Comparison of ENCODE assay signal across 8 cellular contexts in the genomic region with DNA sequence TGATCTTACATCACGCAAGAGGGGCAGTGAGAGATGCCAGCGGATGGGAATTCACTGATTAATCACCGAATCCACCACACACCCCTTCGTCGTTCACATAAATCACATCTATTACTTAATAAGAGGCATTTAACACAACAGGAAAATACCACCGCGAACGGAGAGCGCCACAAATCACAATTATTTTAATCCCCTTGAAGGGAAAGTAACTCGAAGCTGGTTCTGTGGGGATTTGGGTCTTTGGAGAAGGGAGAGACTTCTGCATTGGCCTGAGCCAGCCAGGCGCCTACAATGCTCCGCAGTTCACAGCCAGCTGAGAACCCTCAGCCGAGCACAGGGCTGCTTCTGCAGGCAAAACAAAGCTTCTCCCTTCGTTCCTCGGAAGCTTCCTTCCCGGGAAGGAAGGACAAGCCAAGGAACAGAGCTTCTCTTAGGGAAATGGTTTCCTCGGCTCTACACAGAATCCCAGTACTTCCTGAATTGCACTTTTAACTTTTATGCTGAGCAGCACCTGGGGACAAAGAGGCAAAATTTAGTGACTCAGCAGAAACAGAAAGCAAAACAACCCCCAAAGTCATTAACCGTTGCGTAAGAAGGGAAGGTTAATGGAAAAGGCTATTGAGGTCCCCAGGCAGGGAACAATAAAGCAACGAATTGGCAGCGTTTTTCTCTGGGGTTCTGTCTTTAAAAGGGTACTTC. TPM values are rescaled to one million over a fixed set of nuclear protein-coding genes. Genes with fewer than 3 reads are reported as not detected.
A peak's percentile ranks its signal among the peaks of the same experiment; 100 is the strongest.
DNase-seq lines count a peak whose midpoint lies in the region; ATAC-seq and TF ChIP-seq lines count a peak whose summit lies in the region.

Gene LRP1B (minus strand): TSS at position 1 of the 699 bp plus-strand sequence. CDS start 287 bp downstream, outside the sequence.

- no peaks in the 10 kb centered on the region for H3K36me3 Mint-ChIP-seq in activated T-helper 17 cell treated with anti-CD3 and anti-CD28 coated beads, Interleukin-2, amount 50 U/mL, for 72 hours (ENCODE audit: low read depth)
- no peaks in the 10 kb centered on the region for H3K36me3 Mint-ChIP-seq in CD8-positive, alpha-beta memory T cell

- H3K4me1 ChIP-seq in ES-I3 (ENCODE audit: insufficient read depth, low read length) (no peaks in the 10 kb centered on the region; the same call in 1 of the 2 replicates), liver (ENCODE audit: control insufficient read depth in 4 of 4, insufficient read depth in 4 of 4, low read length in 3 of 4) (peaks cover 0 to 17% (median 12%) of the 10 kb centered on the region in 4 donors), testis (no peaks in the 10 kb centered on the region)
- no peaks in the 10 kb centered on the region for H3K4me1 ChIP-seq in CD8-positive, alpha-beta memory T cell (ENCODE audit: insufficient read depth, low read length)

- 1% methylated on average over 21 of the region's 21 CpGs for WGBS in liver
- WGBS in testis, 2 donors, result 1% methylated on average over 21 of the region's 21 CpGs

- H3K27me3 Mint-ChIP-seq in activated T-helper 17 cell treated with anti-CD3 and anti-CD28 coated beads, Interleukin-2, amount 50 U/mL, for 72 hours, result peaks cover 15% of the 10 kb centered on the region
- peaks cover 5 to 6% of the 10 kb centered on the region in 2 donors for H3K27me3 Mint-ChIP-seq in CD8-positive, alpha-beta memory T cell

- TF ChIP-seq CTCF in liver (IDR thresholded peaks at IDR 0.05; ENCODE audit: low read depth, low read length, missing input control) (no peak), testis (IDR thresholded peaks at IDR 0.05) (no peak)

- H3K4me3 Mint-ChIP-seq in activated T-helper 17 cell treated with anti-CD3 and anti-CD28 coated beads, Interleukin-2, amount 50 U/mL, for 72 hours, result no peak within 1 kb of the TSS
- H3K4me3 Mint-ChIP-seq in CD8-positive, alpha-beta memory T cell, result peak within 1 kb of the TSS in 3 of 7 donors; percentile 35 to 72 (median 37)

- H3K36me3 ChIP-seq in ES-I3 (ENCODE audit: insufficient read depth, low read length) (no peaks in the 10 kb centered on the region), liver (ENCODE audit: control insufficient read depth in 4 of 4, insufficient read depth in 3 of 4, low read depth in 1 of 4, low read length in 3 of 4) (no peaks in the 10 kb centered on the region), testis (ENCODE audit: low read depth, missing control alignments) (no peaks in the 10 kb centered on the region)
- H3K36me3 ChIP-seq in CD8-positive, alpha-beta memory T cell (ENCODE audit: insufficient read depth, low read length), result no peaks in the 10 kb centered on the region

- CTCF ChIA-PET in CD8-positive, alpha-beta memory T cell (lab: Charles Lee), result no interaction called here

- peak in 1 of 2 donors; percentile 21 for TF ChIP-seq RAD21 in liver (IDR thresholded peaks at IDR 0.05)

- DNase-seq in NCI-H446 treated with DMSO at 0.1 percent for 48 hours (lab: John Stamatoyannopoulos, UW), result peak; percentile 85
- DNase-seq in dedifferentiated amniotic fluid mesenchymal stem cell (ENCODE audit: extremely low spot score), result peak; percentile 31
- peak; percentile 31 for DNase-seq in testis
- DNase-seq in CD8-positive, alpha-beta memory T cell, result no peak

- intact Hi-C loops in testis (cut with DNase I; ENCODE audit: low total_unique reads), result no loop called here

- no peaks in the 10 kb centered on the region for H3K27me3 ChIP-seq in liver (ENCODE audit: control insufficient read depth in 4 of 4, insufficient read depth in 4 of 4, low read length in 3 of 4)
- no peaks in the 10 kb centered on the region for H3K27me3 ChIP-seq in testis
- no peaks in the 10 kb centered on the region for H3K27me3 ChIP-seq in CD8-positive, alpha-beta memory T cell (ENCODE audit: insufficient read depth, low read length, poor library complexity, severe bottlenecking)

- H3K9ac ChIP-seq in ES-I3 (ENCODE audit: low read depth, low read length) (peak within 1 kb of the TSS; percentile 82), liver (ENCODE audit: low read depth in 1 of 2, low read length in 2 of 2) (peak within 1 kb of the TSS in 1 of 2 donors; percentile 67)

- H3K9me3 Mint-ChIP-seq in activated T-helper 17 cell treated with anti-CD3 and anti-CD28 coated beads, Interleukin-2, amount 50 U/mL, for 72 hours, result peaks cover 11% of the 10 kb centered on the region
- H3K9me3 Mint-ChIP-seq in CD8-positive, alpha-beta memory T cell, result peaks cover 2 to 14% (median 5%) of the 10 kb centered on the region in 5 donors

- no peak for TF ChIP-seq POLR2A in testis (IDR thresholded peaks at IDR 0.05)

- H3K4me1 Mint-ChIP-seq in activated T-helper 17 cell treated with anti-CD3 and anti-CD28 coated beads, Interleukin-2, amount 50 U/mL, for 72 hours, result no peaks in the 10 kb centered on the region
- H3K4me1 Mint-ChIP-seq in CD8-positive, alpha-beta memory T cell, result no peaks in the 10 kb centered on the region

- H3K27ac Mint-ChIP-seq in activated T-helper 17 cell treated with anti-CD3 and anti-CD28 coated beads, Interleukin-2, amount 50 U/mL, for 72 hours, result no peak within 1 kb of the TSS
- H3K27ac Mint-ChIP-seq in CD8-positive, alpha-beta memory T cell, result no peak within 1 kb of the TSS

- peak within 1 kb of the TSS; percentile 15 to 57 for H3K27ac ChIP-seq in liver (ENCODE audit: low read depth in 1 of 2, low read length in 2 of 2)
- no peak within 1 kb of the TSS for H3K27ac ChIP-seq in testis
- H3K27ac ChIP-seq in CD8-positive, alpha-beta memory T cell (ENCODE audit: low read depth, low read length), result no peak within 1 kb of the TSS

- ATAC-seq in GM21526 (IDR thresholded peaks at IDR 0.05; ENCODE audit: low FRiP score, unreplicated experiment), result peak; percentile 46
- no peak for ATAC-seq in activated T-helper 17 cell treated with anti-CD3 and anti-CD28 coated beads, Interleukin-2, amount 50 U/mL, for 72 hours (replicated peaks)

- H3K9me3 ChIP-seq in ES-I3 (ENCODE audit: control insufficient read depth, insufficient read depth, low read length) (no peaks in the 10 kb centered on the region), liver (ENCODE audit: control insufficient read depth in 4 of 4, low read length in 3 of 4) (no peaks in the 10 kb centered on the region), testis (no peaks in the 10 kb centered on the region)
- H3K9me3 ChIP-seq in CD8-positive, alpha-beta memory T cell (ENCODE audit: low read length), result no peaks in the 10 kb centered on the region

- H3K4me3 ChIP-seq in liver (ENCODE audit: low read depth in 1 of 3, low read length in 3 of 3), result peak within 1 kb of the TSS; percentile 58 to 87 (median 60)
- H3K4me3 ChIP-seq in testis, result peak within 1 kb of the TSS; percentile 42 to 46
- H3K4me3 ChIP-seq in CD8-positive, alpha-beta memory T cell (ENCODE audit: low read length), result no peak within 1 kb of the TSS

- POLR2A ChIA-PET in CD8-positive, alpha-beta memory T cell (lab: Charles Lee), result no interaction called here

TF ChIP-seq in liver, 16 proteins besides CTCF, POLR2A, EP300 and RAD21 (continues in another document):
- no peak for TF ChIP-seq ZBTB33 (IDR thresholded peaks at IDR 0.05)
- TF ChIP-seq YY1 (IDR thresholded peaks at IDR 0.05), result peak; percentile 48
- TF ChIP-seq NR2F2 (IDR thresholded peaks at IDR 0.05), result no peak
- peak; percentile 54 for TF ChIP-seq FOXA2 (IDR thresholded peaks at IDR 0.05)
- TF ChIP-seq HNF4G (IDR thresholded peaks at IDR 0.05), result no peak
- no peak for TF ChIP-seq EGR1 (IDR thresholded peaks at IDR 0.05; ENCODE audit: low read depth in 2 of 2)
- no peak for TF ChIP-seq ATF3 (IDR thresholded peaks at IDR 0.05)

RNA-seq across cellular contexts. Expression of gene LRP1B, which starts in this region (rescaled TPM):
- total RNA-seq in liver (under 1 TPM; 0.08 to 0.84 TPM), testis (1 to 10 TPM in 1 of 2 donors, under 1 TPM in 1; 0.79 to 1.9 TPM)
- polyA plus RNA-seq in liver (under 1 TPM; 0.01 to 0.25 TPM), testis (ENCODE audit: insufficient read depth, low read depth, low replicate concordance) (0.84 TPM)
- total RNA-seq in activated T-helper 17 cell treated with anti-CD3 and anti-CD28 coated beads, Interleukin-2, amount 50 U/mL, for 72 hours, result not detected
- not detected for total RNA-seq in CD8-positive, alpha-beta memory T cell
- polyA plus RNA-seq in CD8-positive, alpha-beta memory T cell, result not detected

Comparison
In these comparisons a context has a peak if more than half of its experiments do, and no peak if none do; other contexts are left out.
1. DNase-seq: peak in NCI-H446 treated with DMSO at 0.1 percent for 48 hours (single experiment), dedifferentiated amniotic fluid mesenchymal stem cell (single experiment) and testis (single experiment); none in CD8-positive, alpha-beta memory T cell (0 of 5).
2. H3K27ac ChIP-seq: peak in liver (2 of 2); none in testis (0 of 2) and CD8-positive, alpha-beta memory T cell (single experiment).